ENCODE assay signal across 10 cellular contexts in genomic region chr16:3456374-3456773, GRCh38. TPM values are rescaled to one million over a fixed set of nuclear protein-coding genes. Genes with fewer than 3 reads are reported as not detected.
A peak's percentile ranks its signal among the peaks of the same experiment; 100 is the strongest.
DNase-seq lines count a peak whose midpoint lies in the region; ATAC-seq lines count a peak whose summit lies in the region.
"Had no signal": no experiment of that assay in that cellular context is flagged by ENCODE, and none has a peak within 500 bp of the region (broad histone marks: within the 10 kb centered on the region; RNA-seq: fewer than 3 reads in every experiment).

No MANE protein-coding gene starts in this region.

- no peaks in the 10 kb centered on the region for H3K27me3 Mint-ChIP-seq in stimulated activated naive CD8-positive, alpha-beta T cell treated with anti-CD3 and anti-CD28 coated beads, Interleukin-15, Interleukin-2, amounts not matched to agents 100 ng/mL and 50 ng/mL, for 24 hours
- no peaks in the 10 kb centered on the region for H3K27me3 Mint-ChIP-seq in activated naive CD8-positive, alpha-beta T cell treated with anti-CD3 and anti-CD28 coated beads for 36 hours
- H3K27me3 Mint-ChIP-seq in memory B cell = no peaks in the 10 kb centered on the region

- no peaks in the 10 kb centered on the region for H3K9me3 Mint-ChIP-seq in stimulated activated naive CD8-positive, alpha-beta T cell treated with anti-CD3 and anti-CD28 coated beads, Interleukin-15, Interleukin-2, amounts not matched to agents 100 ng/mL and 50 ng/mL, for 24 hours
- H3K9me3 Mint-ChIP-seq in activated naive CD8-positive, alpha-beta T cell treated with anti-CD3 and anti-CD28 coated beads for 36 hours = no peaks in the 10 kb centered on the region
- H3K9me3 Mint-ChIP-seq in memory B cell = no peaks in the 10 kb centered on the region

- no peak for ATAC-seq in stimulated activated naive CD8-positive, alpha-beta T cell treated with anti-CD3 and anti-CD28 coated beads, Interleukin-15, Interleukin-2, amounts not matched to agents 100 U/mL and 50 U/mL, for 24 hours
- ATAC-seq in memory B cell (ENCODE audit: low read depth) (no peak), GM19452 (IDR thresholded peaks at IDR 0.05; ENCODE audit: unreplicated experiment) (no peak), HG03196 (IDR thresholded peaks at IDR 0.05; ENCODE audit: unreplicated experiment) (no peak)

- H3K36me3 Mint-ChIP-seq in stimulated activated naive CD8-positive, alpha-beta T cell treated with anti-CD3 and anti-CD28 coated beads, Interleukin-15, Interleukin-2, amounts not matched to agents 100 ng/mL and 50 ng/mL, for 24 hours (ENCODE audit: low read depth) = peaks cover 2% of the 10 kb centered on the region
- H3K36me3 Mint-ChIP-seq in activated naive CD8-positive, alpha-beta T cell treated with anti-CD3 and anti-CD28 coated beads for 36 hours = peaks cover 2% of the 10 kb centered on the region
- H3K36me3 Mint-ChIP-seq in memory B cell = no peaks in the 10 kb centered on the region

- peaks cover 43% of the 10 kb centered on the region for H3K4me1 Mint-ChIP-seq in stimulated activated naive CD8-positive, alpha-beta T cell treated with anti-CD3 and anti-CD28 coated beads, Interleukin-15, Interleukin-2, amounts not matched to agents 100 ng/mL and 50 ng/mL, for 24 hours (ENCODE audit: low read depth)
- peaks cover 31% of the 10 kb centered on the region for H3K4me1 Mint-ChIP-seq in activated naive CD8-positive, alpha-beta T cell treated with anti-CD3 and anti-CD28 coated beads for 36 hours
- peaks cover 20% of the 10 kb centered on the region for H3K4me1 Mint-ChIP-seq in memory B cell

- H3K4me3 Mint-ChIP-seq in stimulated activated naive CD8-positive, alpha-beta T cell treated with anti-CD3 and anti-CD28 coated beads, Interleukin-15, Interleukin-2, amounts not matched to agents 100 ng/mL and 50 ng/mL, for 24 hours = peak overlapping the region; percentile 88
- H3K4me3 Mint-ChIP-seq in activated naive CD8-positive, alpha-beta T cell treated with anti-CD3 and anti-CD28 coated beads for 36 hours = peak overlapping the region; percentile 84
- peak overlapping the region; percentile 58 for H3K4me3 Mint-ChIP-seq in memory B cell

- peak overlapping the region; percentile 92 for H3K27ac Mint-ChIP-seq in stimulated activated naive CD8-positive, alpha-beta T cell treated with anti-CD3 and anti-CD28 coated beads, Interleukin-15, Interleukin-2, amounts not matched to agents 100 ng/mL and 50 ng/mL, for 24 hours
- H3K27ac Mint-ChIP-seq in activated naive CD8-positive, alpha-beta T cell treated with anti-CD3 and anti-CD28 coated beads for 36 hours = peak overlapping the region; percentile 81
- no peak overlapping the region for H3K27ac Mint-ChIP-seq in memory B cell

- no peak for DNase-seq in stimulated activated naive CD8-positive, alpha-beta T cell treated with anti-CD3 and anti-CD28 coated beads, Interleukin-15, Interleukin-2, amounts not matched to agents 100 U/mL and 50 U/mL, for 24 hours
- DNase-seq in activated naive CD8-positive, alpha-beta T cell treated with anti-CD3 and anti-CD28 coated beads for 36 hours = no peak
- DNase-seq in memory B cell (ENCODE audit: low spot score in 2 of 2) = no peak
- DNase-seq in SHP77 (lab: John Stamatoyannopoulos, UW) = no peak
- DNase-seq in NCI-H2227 treated with DMSO at 0.1 percent for 48 hours (lab: John Stamatoyannopoulos, UW) = no peak
- DNase-seq: activated CD4-positive, CD25-positive, alpha-beta regulatory T cell had no signal

RNA-seq across cellular contexts. Expression of gene NAA60, which starts 12.9 kb away (rescaled TPM):
- total RNA-seq in activated naive CD8-positive, alpha-beta T cell treated with anti-CD3 and anti-CD28 coated beads for 36 hours = 10 to 100 TPM; 37.5 to 38.2 TPM

RNA-seq across cellular contexts. Expression of gene ZNF597, which starts 13.1 kb away (rescaled TPM):
- total RNA-seq in activated naive CD8-positive, alpha-beta T cell treated with anti-CD3 and anti-CD28 coated beads for 36 hours = 1 to 10 TPM; 2.7 TPM

RNA-seq across cellular contexts. Expression of gene C16orf90, which starts 38.9 kb away (rescaled TPM):
- not detected for total RNA-seq in activated naive CD8-positive, alpha-beta T cell treated with anti-CD3 and anti-CD28 coated beads for 36 hours
- total RNA-seq: fibroblast of villous mesenchyme had no signal

RNA-seq across cellular contexts. Expression of gene CLUAP1, which starts 44.4 kb away (rescaled TPM):
- 10 to 100 TPM in 1 of 2 experiments, 1 to 10 TPM in 1; 8.8 to 10.1 TPM for total RNA-seq in activated naive CD8-positive, alpha-beta T cell treated with anti-CD3 and anti-CD28 coated beads for 36 hours

RNA-seq across cellular contexts. Expression of gene ZNF174, which starts 55.4 kb away (rescaled TPM):
- total RNA-seq in activated naive CD8-positive, alpha-beta T cell treated with anti-CD3 and anti-CD28 coated beads for 36 hours = 10 to 100 TPM in 1 of 2 experiments, 1 to 10 TPM in 1; 9.8 to 10.5 TPM
